1 cellular context compared by ENCODE assay signal in the genomic region with DNA sequence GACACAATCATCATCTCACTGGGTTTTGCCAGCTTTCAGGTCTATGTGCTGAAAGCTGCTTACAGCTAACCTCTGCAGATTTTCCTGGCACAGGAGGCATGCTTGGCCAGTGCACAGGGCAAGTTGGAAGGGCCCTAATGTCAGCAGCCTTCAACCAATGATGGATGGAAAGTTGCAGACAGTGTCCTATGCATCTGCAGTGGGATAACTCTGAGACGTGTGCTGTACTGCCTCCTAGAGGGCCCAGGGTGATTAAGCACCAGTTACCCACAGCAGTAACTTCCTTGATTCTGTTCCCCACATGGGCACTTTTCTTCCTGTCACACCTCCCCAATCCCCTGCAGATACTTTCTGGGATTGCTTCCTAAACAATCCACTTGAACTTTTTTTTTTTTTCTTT.
TF ChIP-seq lines count a peak whose summit lies in the region.

No MANE protein-coding gene starts in this region.

TF ChIP-seq in WTC11, 78 proteins besides CTCF, POLR2A, EP300 and RAD21 (continued from another document):
- TF ChIP-seq, protein P1, sequence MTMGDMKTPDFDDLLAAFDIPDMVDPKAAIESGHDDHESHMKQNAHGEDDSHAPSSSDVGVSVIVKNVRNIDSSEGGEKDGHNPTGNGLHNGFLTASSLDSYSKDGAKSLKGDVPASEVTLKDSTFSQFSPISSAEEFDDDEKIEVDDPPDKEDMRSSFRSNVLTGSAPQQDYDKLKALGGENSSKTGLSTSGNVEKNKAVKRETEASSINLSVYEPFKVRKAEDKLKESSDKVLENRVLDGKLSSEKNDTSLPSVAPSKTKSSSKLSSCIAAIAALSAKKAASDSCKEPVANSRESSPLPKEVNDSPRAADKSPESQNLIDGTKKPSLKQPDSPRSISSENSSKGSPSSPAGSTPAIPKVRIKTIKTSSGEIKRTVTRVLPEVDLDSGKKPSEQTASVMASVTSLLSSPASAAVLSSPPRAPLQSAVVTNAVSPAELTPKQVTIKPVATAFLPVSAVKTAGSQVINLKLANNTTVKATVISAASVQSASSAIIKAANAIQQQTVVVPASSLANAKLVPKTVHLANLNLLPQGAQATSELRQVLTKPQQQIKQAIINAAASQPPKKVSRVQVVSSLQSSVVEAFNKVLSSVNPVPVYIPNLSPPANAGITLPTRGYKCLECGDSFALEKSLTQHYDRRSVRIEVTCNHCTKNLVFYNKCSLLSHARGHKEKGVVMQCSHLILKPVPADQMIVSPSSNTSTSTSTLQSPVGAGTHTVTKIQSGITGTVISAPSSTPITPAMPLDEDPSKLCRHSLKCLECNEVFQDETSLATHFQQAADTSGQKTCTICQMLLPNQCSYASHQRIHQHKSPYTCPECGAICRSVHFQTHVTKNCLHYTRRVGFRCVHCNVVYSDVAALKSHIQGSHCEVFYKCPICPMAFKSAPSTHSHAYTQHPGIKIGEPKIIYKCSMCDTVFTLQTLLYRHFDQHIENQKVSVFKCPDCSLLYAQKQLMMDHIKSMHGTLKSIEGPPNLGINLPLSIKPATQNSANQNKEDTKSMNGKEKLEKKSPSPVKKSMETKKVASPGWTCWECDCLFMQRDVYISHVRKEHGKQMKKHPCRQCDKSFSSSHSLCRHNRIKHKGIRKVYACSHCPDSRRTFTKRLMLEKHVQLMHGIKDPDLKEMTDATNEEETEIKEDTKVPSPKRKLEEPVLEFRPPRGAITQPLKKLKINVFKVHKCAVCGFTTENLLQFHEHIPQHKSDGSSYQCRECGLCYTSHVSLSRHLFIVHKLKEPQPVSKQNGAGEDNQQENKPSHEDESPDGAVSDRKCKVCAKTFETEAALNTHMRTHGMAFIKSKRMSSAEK (CRISPR knock-in tag; IDR thresholded peaks at IDR 0.05; ENCODE audit: borderline replicate concordance): no peak
- no peak for TF ChIP-seq CREB1 (CRISPR knock-in tag; IDR thresholded peaks at IDR 0.05)
- TF ChIP-seq, protein P2, sequence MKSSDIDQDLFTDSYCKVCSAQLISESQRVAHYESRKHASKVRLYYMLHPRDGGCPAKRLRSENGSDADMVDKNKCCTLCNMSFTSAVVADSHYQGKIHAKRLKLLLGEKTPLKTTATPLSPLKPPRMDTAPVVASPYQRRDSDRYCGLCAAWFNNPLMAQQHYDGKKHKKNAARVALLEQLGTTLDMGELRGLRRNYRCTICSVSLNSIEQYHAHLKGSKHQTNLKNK (CRISPR knock-in tag; IDR thresholded peaks at IDR 0.05): no peak
